8 cellular contexts compared by ENCODE assay signal in genomic region chr20:3890410-3890751, GRCh38. TPM values are rescaled to one million over a fixed set of nuclear protein-coding genes. Genes with fewer than 3 reads are reported as not detected.
A peak's percentile ranks its signal among the peaks of the same experiment; 100 is the strongest.
DNase-seq lines count a peak whose midpoint lies in the region; ATAC-seq and TF ChIP-seq lines count a peak whose summit lies in the region.

No MANE protein-coding gene starts in this region.

- H3K4me3 Mint-ChIP-seq in Caco-2 (ENCODE audit: unreplicated experiment): peak overlapping the region; percentile 100
- H3K4me3 Mint-ChIP-seq in activated naive CD8-positive, alpha-beta T cell treated with anti-CD3 and anti-CD28 coated beads, Interleukin-2, amount 50 U/mL, for 24 hours: peak overlapping the region; percentile 100

- H3K9ac ChIP-seq in Karpas-422 (ENCODE audit: low read length): peak overlapping the region; percentile 98

- peaks cover 54% of the 10 kb centered on the region for H3K36me3 Mint-ChIP-seq in Caco-2 (ENCODE audit: insufficient read depth, unreplicated experiment)
- H3K36me3 Mint-ChIP-seq in activated naive CD8-positive, alpha-beta T cell treated with anti-CD3 and anti-CD28 coated beads, Interleukin-2, amount 50 U/mL, for 24 hours (ENCODE audit: low read depth): peaks cover 42% of the 10 kb centered on the region

- peaks cover 40% of the 10 kb centered on the region for H3K4me1 Mint-ChIP-seq in Caco-2 (ENCODE audit: low read depth, unreplicated experiment)
- H3K4me1 Mint-ChIP-seq in activated naive CD8-positive, alpha-beta T cell treated with anti-CD3 and anti-CD28 coated beads, Interleukin-2, amount 50 U/mL, for 24 hours: peaks cover 53% of the 10 kb centered on the region

- H3K27me3 Mint-ChIP-seq in Caco-2 (ENCODE audit: insufficient read depth, unreplicated experiment): no peaks in the 10 kb centered on the region
- H3K27me3 Mint-ChIP-seq in activated naive CD8-positive, alpha-beta T cell treated with anti-CD3 and anti-CD28 coated beads, Interleukin-2, amount 50 U/mL, for 24 hours: no peaks in the 10 kb centered on the region

- H3K4me3 ChIP-seq in Caco-2 (ENCODE audit: low read depth, low read length) (peak overlapping the region; percentile 93), Karpas-422 (ENCODE audit: low read length) (peak overlapping the region; percentile 84)

- BruUV-seq in Caco-2 (replicated peaks; lab: Mats Ljungman, UMichigan): TSS peak; percentile 42

- ATAC-seq in activated naive CD8-positive, alpha-beta T cell treated with anti-CD3 and anti-CD28 coated beads, Interleukin-2, amount 50 U/mL, for 24 hours: no peak
- no peak for ATAC-seq in HG03196 (IDR thresholded peaks at IDR 0.05; ENCODE audit: unreplicated experiment)
- no peak for ATAC-seq in GM21717 (IDR thresholded peaks at IDR 0.05; ENCODE audit: unreplicated experiment)

- intact Hi-C loops in Caco-2 (cut with micrococcal nuclease; ENCODE audit: unreplicated experiment): no loop called here

- no peak for DNase-seq in Caco-2
- DNase-seq in Karpas-422: peak; percentile 67
- DNase-seq in activated naive CD8-positive, alpha-beta T cell treated with anti-CD3 and anti-CD28 coated beads, Interleukin-2, amount 50 U/mL, for 24 hours: no peak
- peak; percentile 39 for DNase-seq in iris pigment epithelial cell (ENCODE audit: low read depth)
- peak; percentile 47 for DNase-seq in superior temporal gyrus (ENCODE audit: extremely low spot score)
- DNase-seq in stimulated activated CD4-positive, alpha-beta T cell treated with anti-CD3 and anti-CD28 coated beads, Interleukin-15, amount 100 ng/mL, for 24 hours: no peak

- no peak for TF ChIP-seq CTCF in Caco-2 (IDR thresholded peaks at IDR 0.05; ENCODE audit: insufficient read depth in 1 of 2, low read depth in 1 of 2, low read length in 1 of 2, severe bottlenecking in 1 of 2, unreplicated experiment in 1 of 2)

- H3K27ac ChIP-seq in Karpas-422 (ENCODE audit: low read length): peak overlapping the region; percentile 80

- peaks cover 83% of the 10 kb centered on the region for H3K79me2 ChIP-seq in Karpas-422 (ENCODE audit: low read length)

- H3K9me3 Mint-ChIP-seq in Caco-2 (ENCODE audit: unreplicated experiment): no peaks in the 10 kb centered on the region
- H3K9me3 Mint-ChIP-seq in activated naive CD8-positive, alpha-beta T cell treated with anti-CD3 and anti-CD28 coated beads, Interleukin-2, amount 50 U/mL, for 24 hours: no peaks in the 10 kb centered on the region

- H3K9me2 ChIP-seq in Karpas-422 (replicated peaks; ENCODE audit: insufficient read depth, low read length): no peaks in the 10 kb centered on the region

- H3K9me3 ChIP-seq in Caco-2 (no peaks in the 10 kb centered on the region), Karpas-422 (ENCODE audit: low read length) (no peaks in the 10 kb centered on the region)

- POLR2A ChIA-PET in Caco-2 (lab: Charles Lee): no interaction called here

- H3K27ac Mint-ChIP-seq in Caco-2 (ENCODE audit: unreplicated experiment): peak overlapping the region; percentile 98
- H3K27ac Mint-ChIP-seq in activated naive CD8-positive, alpha-beta T cell treated with anti-CD3 and anti-CD28 coated beads, Interleukin-2, amount 50 U/mL, for 24 hours: peak overlapping the region; percentile 99

- no peak overlapping the region for H2AFZ ChIP-seq in Karpas-422 (ENCODE audit: low read length)

- H3K4me2 ChIP-seq in Karpas-422 (ENCODE audit: low read depth, low read length, poor library complexity, severe bottlenecking): peak overlapping the region; percentile 68

- no peaks in the 10 kb centered on the region for H3K27me3 ChIP-seq in Caco-2 (replicated peaks; ENCODE audit: control insufficient read depth, insufficient read depth, low read length)
- no peaks in the 10 kb centered on the region for H3K27me3 ChIP-seq in Karpas-422 (ENCODE audit: low read length)

- H3K4me1 ChIP-seq in Caco-2: peaks cover 21% of the 10 kb centered on the region
- H3K4me1 ChIP-seq in Karpas-422 (ENCODE audit: low read length): peaks cover 49% of the 10 kb centered on the region

- peaks cover 1% of the 10 kb centered on the region; the same call in 1 of the 2 replicates for H3K36me3 ChIP-seq in Caco-2 (ENCODE audit: control insufficient read depth, insufficient read depth, low read length)
- H3K36me3 ChIP-seq in Karpas-422 (ENCODE audit: insufficient read depth, low read length): peaks cover 21% of the 10 kb centered on the region

- CTCF ChIA-PET in Caco-2 (lab: Charles Lee): no interaction called here

- H4K20me1 ChIP-seq in Karpas-422 (ENCODE audit: insufficient read depth, low read depth, low read length): peaks cover 46% of the 10 kb centered on the region

RNA-seq across cellular contexts. Expression of gene PANK2, which starts 1.2 kb away (rescaled TPM):
- total RNA-seq in Caco-2 (2022): 55.8 and 58.3 TPM in 2 replicates
- total RNA-seq in Karpas-422 (2014; rRNA removed; shearing (Covaris generic); ENCODE audit: low replicate concordance): 19.2 and 41.5 TPM in 2 replicates

RNA-seq across cellular contexts. Expression of gene MAVS, which starts 43.7 kb away (rescaled TPM):
- 49.3 and 56.4 TPM in 2 replicates for total RNA-seq in Caco-2 (2022)
- 18.4 and 22.7 TPM in 2 replicates for total RNA-seq in Karpas-422 (2014; rRNA removed; shearing (Covaris generic); ENCODE audit: low replicate concordance)

Comparison
In these comparisons a context has a peak if more than half of its experiments do, and no peak if none do; other contexts are left out.
1. DNase-seq: peak in Karpas-422 (single experiment), iris pigment epithelial cell (single experiment) and superior temporal gyrus (single experiment); none in Caco-2 (0 of 2), activated naive CD8-positive, alpha-beta T cell treated with anti-CD3 and anti-CD28 coated beads, Interleukin-2, amount 50 U/mL, for 24 hours (single experiment) and stimulated activated CD4-positive, alpha-beta T cell treated with anti-CD3 and anti-CD28 coated beads, Interleukin-15, amount 100 ng/mL, for 24 hours (single experiment).